10 cellular contexts compared by ENCODE assay signal in the genomic region with DNA sequence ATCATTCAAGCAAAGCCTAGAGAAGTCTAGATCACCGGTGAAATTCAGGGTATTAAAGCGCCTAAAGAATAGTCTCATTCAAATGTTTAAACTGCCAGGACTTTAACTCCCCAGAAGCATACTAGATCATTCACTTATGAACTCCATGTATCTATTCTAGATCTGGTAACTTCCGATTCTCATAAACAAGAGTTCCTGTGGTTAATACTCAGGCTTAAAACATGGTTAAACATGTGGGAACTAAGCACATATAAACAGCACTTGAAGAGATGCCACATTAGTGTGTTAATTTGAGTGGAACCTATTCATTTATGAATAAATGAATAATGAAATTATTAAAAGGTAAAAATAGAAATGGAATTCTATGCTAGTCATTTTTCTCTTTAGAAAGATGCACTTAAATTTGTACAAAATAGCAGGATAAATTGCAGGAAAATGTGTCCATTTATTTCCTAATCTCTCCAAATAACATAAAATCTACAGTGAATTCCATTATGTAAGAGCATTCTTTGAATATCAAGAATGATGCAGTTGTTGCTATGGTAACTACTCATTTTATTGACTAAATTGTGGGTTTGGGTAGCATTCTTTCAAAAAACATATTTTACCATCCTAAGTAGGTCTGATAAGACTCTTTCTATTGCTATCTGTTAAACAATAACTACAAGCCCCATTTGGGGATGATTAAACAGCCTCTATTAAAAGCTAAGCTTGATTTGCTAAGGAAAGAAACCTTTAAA.
DNase-seq lines count a peak whose midpoint lies in the region; ATAC-seq, FAIRE-seq and TF ChIP-seq lines count a peak whose summit lies in the region.
"Had no signal": no experiment of that assay in that cellular context is flagged by ENCODE, and none has a peak within 500 bp of the region (broad histone marks: within the 10 kb centered on the region; RNA-seq: fewer than 3 reads in every experiment).

No MANE protein-coding gene starts in this region.

- H2BK15ac ChIP-seq in H9 (ENCODE audit: low read depth, low read length), result no peak overlapping the region

- dilution Hi-C loops in keratinocyte (cut with MboI; ENCODE audit: extremely low pct_ligation_motif_present, low sequenced_read_pairs), result no loop called here

- no peak overlapping the region for H4K8ac ChIP-seq in H9 (replicated peaks; ENCODE audit: insufficient read length, low read depth, low read length)

- no peak overlapping the region for H3K23ac ChIP-seq in H9 (ENCODE audit: insufficient read length, low read depth, low read length)

- no peak overlapping the region for H2BK5ac ChIP-seq in H9 (ENCODE audit: insufficient read length, low read length)

- H3K4me3 ChIP-seq in AG04450 (ENCODE audit: low read depth, low read length), result peak overlapping the region; percentile 81
- H3K4me3 ChIP-seq in keratinocyte (ENCODE audit: control insufficient read depth in 2 of 3, extremely low read depth in 1 of 3, insufficient read depth in 2 of 3, low read depth in 1 of 3, low read length in 3 of 3), result peak overlapping the region in 1 of 3 experiments; percentile 81
- H3K4me3 ChIP-seq in H7 (ENCODE audit: insufficient read depth, low read depth, low read length), result no peak overlapping the region

- no peaks in the 10 kb centered on the region for H4K20me1 ChIP-seq in H9 (ENCODE audit: control insufficient read depth, insufficient read depth, insufficient read length)
- H4K20me1 ChIP-seq in keratinocyte (ENCODE audit: control insufficient read depth, extremely low read depth, insufficient read depth, low read length), result no peaks in the 10 kb centered on the region

- H3K9ac ChIP-seq in H9 (ENCODE audit: extremely low read depth, insufficient read length, low read length) (no peak overlapping the region), keratinocyte (ENCODE audit: control insufficient read depth, extremely low read depth, insufficient read depth, low read length) (no peak overlapping the region)

- H2AK5ac ChIP-seq in H9 (ENCODE audit: insufficient read length, low read length), result no peak overlapping the region

- no peak overlapping the region for H2BK120ac ChIP-seq in H9 (ENCODE audit: low read depth, low read length, poor library complexity, severe bottlenecking)

- H3K4me3 Mint-ChIP-seq in H9, result peak overlapping the region; percentile 86 to 91; a peak in 4 of 5 replicates
- H3K4me3 Mint-ChIP-seq in activated naive CD8-positive, alpha-beta T cell treated with anti-CD3 and anti-CD28 coated beads, Interleukin-2, amount 50 U/mL, for 24 hours, result peak overlapping the region; percentile 89

- peaks cover 30 to 34% of the 10 kb centered on the region in 2 experiments for H3K4me1 Mint-ChIP-seq in H9
- peaks cover 42% of the 10 kb centered on the region for H3K4me1 Mint-ChIP-seq in activated naive CD8-positive, alpha-beta T cell treated with anti-CD3 and anti-CD28 coated beads, Interleukin-2, amount 50 U/mL, for 24 hours

- H3K4ac ChIP-seq in H9 (ENCODE audit: low read depth, low read length), result no peak overlapping the region

- H2AFZ ChIP-seq in H9 (ENCODE audit: low read length) (no peak overlapping the region), keratinocyte (ENCODE audit: control insufficient read depth, low read length) (no peak overlapping the region)

- CTCF ChIA-PET in AG04450 (lab: Charles Lee), result interaction anchor here (0.6 to 1.3 kb wide), 2 partner anchors 78 to 466 kb away, joined by 5 to 10 read pairs; no protein-coding TSS in a partner anchor

- no peak overlapping the region for H3K18ac ChIP-seq in H9 (ENCODE audit: insufficient read length, low read depth, low read length)

- no peaks in the 10 kb centered on the region for H3K27me3 Mint-ChIP-seq in H9 (ENCODE audit: low read depth)
- no peaks in the 10 kb centered on the region for H3K27me3 Mint-ChIP-seq in activated naive CD8-positive, alpha-beta T cell treated with anti-CD3 and anti-CD28 coated beads, Interleukin-2, amount 50 U/mL, for 24 hours

- no peak overlapping the region for H3K56ac ChIP-seq in H9 (ENCODE audit: insufficient read length, low read depth, low read length)

- H3K27ac ChIP-seq in AG04450 (ENCODE audit: low read depth, low read length) (no peak overlapping the region), H9 (ENCODE audit: insufficient read length, low read depth, low read length) (no peak overlapping the region), keratinocyte (ENCODE audit: control insufficient read depth, insufficient read depth, low read length) (no peak overlapping the region)

- no CpG with 5 or more reads among the region's 3 CpGs for WGBS in H9 (ENCODE audit: extremely low coverage, insufficient read length, low lambda C conversion rate)

- H3K4me1 ChIP-seq in H9 (ENCODE audit: insufficient read depth, low read length) (no peaks in the 10 kb centered on the region), keratinocyte (ENCODE audit: control insufficient read depth, extremely low read depth, insufficient read depth, low read length) (peaks cover 14% of the 10 kb centered on the region)

- H2BK20ac ChIP-seq in H9 (ENCODE audit: low read depth, low read length, poor library complexity, severe bottlenecking), result no peak overlapping the region

- no peak for FAIRE-seq in keratinocyte (lab: Jason Lieb, UNC)
- FAIRE-seq: TTC549 had no signal

- no peaks in the 10 kb centered on the region for H3K9me3 Mint-ChIP-seq in H9
- H3K9me3 Mint-ChIP-seq in activated naive CD8-positive, alpha-beta T cell treated with anti-CD3 and anti-CD28 coated beads, Interleukin-2, amount 50 U/mL, for 24 hours, result no peaks in the 10 kb centered on the region

- H3K79me1 ChIP-seq in H9 (ENCODE audit: insufficient read depth, low read depth, low read length, poor library complexity, severe bottlenecking), result no peaks in the 10 kb centered on the region

- POLR2A ChIA-PET in AG04450 (lab: Yijun Ruan, JAX), result no interaction called here

- H3K9me3 ChIP-seq in AG04450 (ENCODE audit: control insufficient read depth, insufficient read depth, low read length) (no peaks in the 10 kb centered on the region), H9 (ENCODE audit: control insufficient read depth, low read depth, low read length) (no peaks in the 10 kb centered on the region), keratinocyte (ENCODE audit: control insufficient read depth, low read depth, low read length) (no peaks in the 10 kb centered on the region)

- no peak overlapping the region for H4K91ac ChIP-seq in H9 (ENCODE audit: insufficient read length, low read depth, low read length)

- no peaks in the 10 kb centered on the region for H3K9me1 ChIP-seq in keratinocyte (ENCODE audit: control insufficient read depth, extremely low read depth, insufficient read depth, low read length)

- H3K23me2 ChIP-seq in H9 (ENCODE audit: insufficient read length, low read depth, low read length, poor library complexity, severe bottlenecking), result peaks cover 10% of the 10 kb centered on the region

- no peak for ATAC-seq in activated naive CD8-positive, alpha-beta T cell treated with anti-CD3 and anti-CD28 coated beads, Interleukin-2, amount 50 U/mL, for 24 hours
- no peak for ATAC-seq in GM18511 (IDR thresholded peaks at IDR 0.05; ENCODE audit: unreplicated experiment)

- H3K36me3 ChIP-seq in keratinocyte (ENCODE audit: control insufficient read depth in 2 of 2, extremely low read depth in 1 of 2, insufficient read depth in 2 of 2, low read length in 2 of 2) (peaks cover 0 to 3% of the 10 kb centered on the region in 2 experiments), H7 (replicated peaks; ENCODE audit: control insufficient read depth, insufficient read depth, low read length) (no peaks in the 10 kb centered on the region)

- H3K4me2 ChIP-seq in H9 (ENCODE audit: insufficient read depth, insufficient read length, low read length) (no peak overlapping the region), keratinocyte (ENCODE audit: control insufficient read depth, extremely low read depth, insufficient read depth, low read depth, low read length) (peak overlapping the region; percentile 93)

- DNase-seq in AG04450 (ENCODE audit: low read depth, low spot score) (no peak), H9 (no peak), keratinocyte (ENCODE audit: low read depth, low spot score) (no peak), NCI-H69 (lab: John Stamatoyannopoulos, UW) (no peak), HK-2 (ENCODE audit: unreplicated experiment) (no peak), H7 (no peak)
- no peak for DNase-seq in activated naive CD8-positive, alpha-beta T cell treated with anti-CD3 and anti-CD28 coated beads, Interleukin-2, amount 50 U/mL, for 24 hours
- DNase-seq: NCI-H1092 treated with DMSO at 0.1 percent for 48 hours had no signal

- H3K14ac ChIP-seq in H9 (ENCODE audit: insufficient read depth, low read length), result no peak overlapping the region

- H3K36me3 Mint-ChIP-seq in H9 (ENCODE audit: insufficient read depth in 1 of 3, low read depth in 3 of 3), result peaks cover 0 to 2% (median 1%) of the 10 kb centered on the region in 3 experiments; a peak in 2 of 7 replicates
- peaks cover 4% of the 10 kb centered on the region for H3K36me3 Mint-ChIP-seq in activated naive CD8-positive, alpha-beta T cell treated with anti-CD3 and anti-CD28 coated beads, Interleukin-2, amount 50 U/mL, for 24 hours (ENCODE audit: low read depth)

- TF ChIP-seq CTCF in AG04450 (IDR thresholded peaks at IDR 0.05; ENCODE audit: low read depth, low read length) (no peak), H9 (conservative IDR thresholded peaks at IDR 0.05) (no peak), keratinocyte (optimal IDR thresholded peaks at IDR 0.05 in 1 of 3, IDR thresholded peaks at IDR 0.05 in 1 of 3, conservative IDR thresholded peaks at IDR 0.05 in 1 of 3; ENCODE audit: extremely low read depth in 1 of 3, insufficient read depth in 2 of 3, low read length in 3 of 3) (no peak)

- H3K27ac Mint-ChIP-seq in H9, result no peak overlapping the region
- H3K27ac Mint-ChIP-seq in activated naive CD8-positive, alpha-beta T cell treated with anti-CD3 and anti-CD28 coated beads, Interleukin-2, amount 50 U/mL, for 24 hours, result no peak overlapping the region

- H3K79me2 ChIP-seq in H9 (ENCODE audit: insufficient read depth, low read length) (no peaks in the 10 kb centered on the region), keratinocyte (ENCODE audit: control insufficient read depth, insufficient read depth, low read length) (peaks cover 19% of the 10 kb centered on the region)

- H4K5ac ChIP-seq in H9 (ENCODE audit: insufficient read length, low read depth, low read length), result no peak overlapping the region

- H3T11ph ChIP-seq in H9 (ENCODE audit: low read length), result no peak overlapping the region

- no peaks in the 10 kb centered on the region for H3K27me3 ChIP-seq in AG04450 (ENCODE audit: control insufficient read depth, insufficient read depth, low read length)
- H3K27me3 ChIP-seq in H9 (ENCODE audit: insufficient read depth, low read length), result no peaks in the 10 kb centered on the region
- no peaks in the 10 kb centered on the region for H3K27me3 ChIP-seq in keratinocyte (ENCODE audit: control insufficient read depth, extremely low read depth, insufficient read depth, low read length)
- no peaks in the 10 kb centered on the region for H3K27me3 ChIP-seq in H7 (ENCODE audit: control insufficient read depth, insufficient read depth, low read length)

- no peak overlapping the region for H2BK12ac ChIP-seq in H9 (ENCODE audit: insufficient read length, low read depth, low read length)
